ENCODE assay signal across 23 cellular contexts in genomic region chr16:64964126-64964540, GRCh38.
A peak's percentile ranks its signal among the peaks of the same experiment; 100 is the strongest.
DNase-seq lines count a peak whose midpoint lies in the region; ATAC-seq, FAIRE-seq and TF ChIP-seq lines count a peak whose summit lies in the region.
"Had no signal": no experiment of that assay in that cellular context is flagged by ENCODE, and none has a peak within 500 bp of the region (broad histone marks: within the 10 kb centered on the region; RNA-seq: fewer than 3 reads in every experiment).

No MANE protein-coding gene starts in this region.

- no peak overlapping the region for H3K27ac Mint-ChIP-seq in stimulated activated memory B cell treated with anti-CD40 and anti-IgM and Interleukin-4, amounts not matched to agents 10 μg/mL and 1 μg/mL and 100 μg/mL, for 72 hours
- H3K27ac Mint-ChIP-seq: activated CD8-positive, alpha-beta memory T cell treated with anti-CD3 and anti-CD28 coated beads, Interleukin-2, amount 10 ng/mL, durations not matched to agents 7 days and 5 days had no signal

- H3K4me3 ChIP-seq in bronchial epithelial cell (ENCODE audit: low read depth, low read length), result no peak overlapping the region
- H3K4me3 ChIP-seq: K562, ovary, skin epidermis, thyroid gland had no signal

- no peaks in the 10 kb centered on the region for H3K4me1 Mint-ChIP-seq in stimulated activated memory B cell treated with anti-CD40 and anti-IgM and Interleukin-4, amounts not matched to agents 10 μg/mL and 1 μg/mL and 100 μg/mL, for 72 hours
- H3K4me1 Mint-ChIP-seq: activated CD8-positive, alpha-beta memory T cell treated with anti-CD3 and anti-CD28 coated beads, Interleukin-2, amount 10 ng/mL, durations not matched to agents 7 days and 5 days had no signal

- no peaks in the 10 kb centered on the region for H3K36me3 Mint-ChIP-seq in stimulated activated memory B cell treated with anti-CD40 and anti-IgM and Interleukin-4, amounts not matched to agents 10 μg/mL and 1 μg/mL and 100 μg/mL, for 72 hours
- H3K36me3 Mint-ChIP-seq: activated CD8-positive, alpha-beta memory T cell treated with anti-CD3 and anti-CD28 coated beads, Interleukin-2, amount 10 ng/mL, durations not matched to agents 7 days and 5 days had no signal

- no peaks in the 10 kb centered on the region for H3K27me3 Mint-ChIP-seq in stimulated activated memory B cell treated with anti-CD40 and anti-IgM and Interleukin-4, amounts not matched to agents 10 μg/mL and 1 μg/mL and 100 μg/mL, for 72 hours
- H3K27me3 Mint-ChIP-seq: activated CD8-positive, alpha-beta memory T cell treated with anti-CD3 and anti-CD28 coated beads, Interleukin-2, amount 10 ng/mL, durations not matched to agents 7 days and 5 days had no signal

- FAIRE-seq in bronchial epithelial cell (lab: Jason Lieb, UNC), result no peak
- FAIRE-seq: GM18507, K562 had no signal

- ATAC-seq in GM21717 (IDR thresholded peaks at IDR 0.05; ENCODE audit: unreplicated experiment), result no peak
- ATAC-seq in stimulated activated memory B cell treated with anti-CD40 and anti-IgM and Interleukin-4, amounts not matched to agents 10 μg/mL and 1 μg/mL and 100 μg/mL, for 72 hours, result no peak
- ATAC-seq: activated CD4-positive, CD25-positive, alpha-beta regulatory T cell treated with anti-CD3 and anti-CD28 coated beads, Interleukin-2, amount 50 U/mL, for 24 hours; activated CD8-positive, alpha-beta memory T cell treated with anti-CD3 and anti-CD28 coated beads, Interleukin-2, amount 10 ng/mL, durations not matched to agents 7 days and 5 days; K562; left colon had no signal

- H3K4me3 Mint-ChIP-seq in stimulated activated memory B cell treated with anti-CD40 and anti-IgM and Interleukin-4, amounts not matched to agents 10 μg/mL and 1 μg/mL and 100 μg/mL, for 72 hours, result no peak overlapping the region
- H3K4me3 Mint-ChIP-seq: activated CD8-positive, alpha-beta memory T cell treated with anti-CD3 and anti-CD28 coated beads, Interleukin-2, amount 10 ng/mL, durations not matched to agents 7 days and 5 days had no signal

- no peak for TF ChIP-seq CTCF in bronchial epithelial cell (IDR thresholded peaks at IDR 0.05; ENCODE audit: insufficient read depth, low read length, severe bottlenecking)

- no peaks in the 10 kb centered on the region for H3K27me3 ChIP-seq in bronchial epithelial cell (ENCODE audit: control insufficient read depth, insufficient read depth, low read length)
- H3K27me3 ChIP-seq: BE2C, ovary, thyroid gland had no signal

- DNase-seq in EH (ENCODE audit: low read depth) (peak; percentile 82), NCI-H748 (lab: John Stamatoyannopoulos, UW; ENCODE audit: unreplicated experiment) (peak; percentile 31), bronchial epithelial cell (ENCODE audit: low read depth) (peak; percentile 82), lung microvascular endothelial cell (ENCODE audit: low read depth in 2 of 2) (peak; percentile 27 to 50), mucosa of gallbladder (ENCODE audit: low spot score) (no peak), hepatic stellate cell (ENCODE audit: low spot score) (no peak)
- DNase-seq: activated CD8-positive, alpha-beta memory T cell treated with anti-CD3 and anti-CD28 coated beads, Interleukin-2, amount 10 ng/mL, durations not matched to agents 7 days and 5 days; activated effector memory CD4-positive, alpha-beta T cell treated with Interleukin-2 at 50 U/mL for 16 hours; BE2C; cortex of kidney; left colon; NCI-H1105 treated with DMSO at 0.1 percent for 48 hours; NCI-H345; ovary; SIG-M5; T-helper 9 cell; thyroid gland had no signal

- H3K9me3 Mint-ChIP-seq in stimulated activated memory B cell treated with anti-CD40 and anti-IgM and Interleukin-4, amounts not matched to agents 10 μg/mL and 1 μg/mL and 100 μg/mL, for 72 hours, result peaks cover 2% of the 10 kb centered on the region

- no peaks in the 10 kb centered on the region for H3K36me3 ChIP-seq in bronchial epithelial cell (ENCODE audit: control insufficient read depth, insufficient read depth, low read length)
- H3K36me3 ChIP-seq: BE2C, ovary, thyroid gland had no signal

Comparison
In these comparisons a context has a peak if more than half of its experiments do, and no peak if none do; other contexts are left out.
1. DNase-seq: peak in EH (single experiment), NCI-H748 (single experiment), bronchial epithelial cell (single experiment) and lung microvascular endothelial cell (2 of 2); none in mucosa of gallbladder (single experiment) and hepatic stellate cell (single experiment).